ENCODE assay signal across 8 cellular contexts in genomic region chr17:36546418-36547093, GRCh38. TPM values are rescaled to one million over a fixed set of nuclear protein-coding genes. Genes with fewer than 3 reads are reported as not detected.
DNase-seq lines count a peak whose midpoint lies in the region; ATAC-seq and TF ChIP-seq lines count a peak whose summit lies in the region.

No MANE protein-coding gene starts in this region.

- no peak overlapping the region for H2AFZ ChIP-seq in HCT116 (ENCODE audit: low read depth, low read length, poor library complexity, severe bottlenecking)

- peaks cover 6% of the 10 kb centered on the region for H3K36me3 Mint-ChIP-seq in T-cell

- intact Hi-C loops in HCT116 (cut with micrococcal nuclease): loop anchor here (5.0 kb wide), 1 partner anchor 56 kb away; the partner anchor contains the start of gene MRM1

- ATAC-seq in HCT116 (no peak), T-cell (replicated peaks in 1 of 4) (no peak), GM18498 (IDR thresholded peaks at IDR 0.05; ENCODE audit: unreplicated experiment) (no peak)

- TF ChIP-seq CTCF in HCT116 (IDR thresholded peaks at IDR 0.05 in 2 of 3, conservative IDR thresholded peaks at IDR 0.05 in 1 of 3; ENCODE audit: borderline replicate concordance in 1 of 3, insufficient read depth in 1 of 3, low read depth in 2 of 3, low read length in 2 of 3) (no peak), fibroblast of the aortic adventitia (IDR thresholded peaks at IDR 0.05; ENCODE audit: insufficient read depth, low read length) (no peak)

- no peaks in the 10 kb centered on the region for H3K9me2 ChIP-seq in HCT116 (ENCODE audit: insufficient read depth)

- H3K79me2 ChIP-seq in HCT116 (ENCODE audit: insufficient read depth, low read length): peaks cover 77% of the 10 kb centered on the region

- peak overlapping the region; percentile 80 to 97 for H3K4me3 ChIP-seq in HCT116 (replicated peaks in 1 of 2; ENCODE audit: low read depth in 1 of 2, low read length in 2 of 2)
- peak overlapping the region; percentile 98 for H3K4me3 ChIP-seq in fibroblast of the aortic adventitia (ENCODE audit: low read depth, low read length)
- peak overlapping the region; percentile 80 to 88 (median 85) for H3K4me3 ChIP-seq in skeletal muscle tissue (ENCODE audit: low read length in 3 of 3)

- no peaks in the 10 kb centered on the region for H3K27me3 Mint-ChIP-seq in T-cell

- H3K9me3 ChIP-seq in HCT116 (ENCODE audit: control insufficient read depth in 1 of 2, insufficient read depth in 1 of 2, low read depth in 1 of 2, low read length in 2 of 2): no peaks in the 10 kb centered on the region
- H3K9me3 ChIP-seq in skeletal muscle tissue (ENCODE audit: control insufficient read depth in 3 of 3, low read length in 3 of 3): no peaks in the 10 kb centered on the region

- H3K4me1 ChIP-seq in HCT116 (ENCODE audit: control insufficient read depth in 1 of 2, insufficient read depth in 2 of 2, low read length in 2 of 2) (peaks cover 11 to 26% of the 10 kb centered on the region in 2 experiments; a peak in 3 of 4 replicates), skeletal muscle tissue (ENCODE audit: control insufficient read depth in 3 of 3, insufficient read depth in 3 of 3, low read length in 3 of 3) (peaks cover 30 to 40% (median 34%) of the 10 kb centered on the region in 3 donors)

- CTCF ChIA-PET in HCT116 (lab: Charles Lee): interaction anchor here (0.7 kb wide), 1 partner anchor 57 kb away, joined by 3 read pairs; no protein-coding TSS in a partner anchor
- CTCF ChIA-PET in T-cell (lab: Charles Lee): interaction anchor here in 1 of 2 donors (0.6 to 1.1 kb wide), 3 partner anchors 13 to 730 kb away, joined by 3 to 4 read pairs (median 4); no protein-coding TSS in a partner anchor

- H3K27ac ChIP-seq in HCT116 (ENCODE audit: low read depth, low read length): peak overlapping the region; percentile 86
- peak overlapping the region; percentile 100 for H3K27ac ChIP-seq in skeletal muscle tissue (ENCODE audit: low read depth, low read length)

- H3K27ac Mint-ChIP-seq in T-cell: peak overlapping the region; percentile 87 to 90

- H3K9ac ChIP-seq in HCT116 (ENCODE audit: low read length) (peak overlapping the region; percentile 95), skeletal muscle tissue (ENCODE audit: low read depth in 1 of 3, low read length in 3 of 3) (peak overlapping the region; percentile 81 to 97 (median 90))

- no peaks in the 10 kb centered on the region; the same call in 1 of the 2 replicates for H4K20me1 ChIP-seq in HCT116 (ENCODE audit: insufficient read depth)

- TSS peak; percentile 44 for BruUV-seq in HCT116 (replicated peaks; lab: Mats Ljungman, UMichigan)

- no peak for TF ChIP-seq POLR2A in HCT116 (IDR thresholded peaks at IDR 0.05; ENCODE audit: borderline replicate concordance, extremely low read depth, insufficient read depth, insufficient read length)

- H3K36me3 ChIP-seq in HCT116 (ENCODE audit: control insufficient read depth in 1 of 2, insufficient read depth in 2 of 2, low read length in 2 of 2) (peaks cover 0 to 6% of the 10 kb centered on the region in 2 experiments; a peak in 2 of 4 replicates), skeletal muscle tissue (ENCODE audit: control insufficient read depth in 3 of 3, insufficient read depth in 3 of 3, low read length in 3 of 3) (no peaks in the 10 kb centered on the region)

- H3K4me2 ChIP-seq in HCT116 (ENCODE audit: low read length): peak overlapping the region; percentile 97

- peak overlapping the region; percentile 87 to 96 (median 87) for H3K4me3 Mint-ChIP-seq in T-cell

- no peaks in the 10 kb centered on the region for H3K9me3 Mint-ChIP-seq in T-cell

- no peak for DNase-seq in HCT116 (ENCODE audit: low read depth, low spot score)
- DNase-seq in T-cell: no peak
- peak; percentile 8 for DNase-seq in fibroblast of the aortic adventitia (ENCODE audit: low read depth)
- no peak for DNase-seq in SHP77 treated with DMSO at 0.1 percent for 48 hours (lab: John Stamatoyannopoulos, UW)
- no peak for DNase-seq in activated CD4-positive, CD25-positive, alpha-beta regulatory T cell treated with anti-CD3 and anti-CD28 coated beads, Interleukin-2, amount 50 U/mL, for 72 hours
- DNase-seq in T-helper 9 cell: no peak

- H3K4me1 Mint-ChIP-seq in T-cell: peaks cover 48 to 57% (median 54%) of the 10 kb centered on the region in 3 donors

- H3K27me3 ChIP-seq in HCT116 (ENCODE audit: insufficient read depth, low read length) (no peaks in the 10 kb centered on the region), skeletal muscle tissue (ENCODE audit: control insufficient read depth in 3 of 3, insufficient read depth in 3 of 3, low read length in 3 of 3) (no peaks in the 10 kb centered on the region)

- POLR2A ChIA-PET in HCT116 (lab: Charles Lee) (no interaction called here), T-cell (lab: Charles Lee) (interaction anchor here in 1 of 2 donors (0.6 to 2.1 kb wide), 2 partner anchors 11 to 25 kb away, joined by 3 to 11 read pairs; partner anchors contain the start of genes MYO19 and PIGW)

- TF ChIP-seq RAD21 in HCT116 (IDR thresholded peaks at IDR 0.05; ENCODE audit: low read depth): no peak

- RAD21 ChIA-PET in HCT116 (lab: Charles Lee; ENCODE audit: low non-redundant PET in 1 of 2, low total read pairs in 2 of 2, uncharacterized antibody in 2 of 2, unreplicated experiment in 2 of 2): interaction anchor here in 1 of 2 experiments (1.2 kb wide), 1 partner anchor 55 kb away, joined by 5 read pairs; the partner anchor contains the start of gene MRM1

TF ChIP-seq in HCT116, 20 proteins besides CTCF, POLR2A, EP300 and RAD21 (continues in another document):
- no peak for TF ChIP-seq JUND (IDR thresholded peaks at IDR 0.05)
- no peak for TF ChIP-seq SRF (IDR thresholded peaks at IDR 0.05; ENCODE audit: low read depth)
- TF ChIP-seq, protein P1, sequence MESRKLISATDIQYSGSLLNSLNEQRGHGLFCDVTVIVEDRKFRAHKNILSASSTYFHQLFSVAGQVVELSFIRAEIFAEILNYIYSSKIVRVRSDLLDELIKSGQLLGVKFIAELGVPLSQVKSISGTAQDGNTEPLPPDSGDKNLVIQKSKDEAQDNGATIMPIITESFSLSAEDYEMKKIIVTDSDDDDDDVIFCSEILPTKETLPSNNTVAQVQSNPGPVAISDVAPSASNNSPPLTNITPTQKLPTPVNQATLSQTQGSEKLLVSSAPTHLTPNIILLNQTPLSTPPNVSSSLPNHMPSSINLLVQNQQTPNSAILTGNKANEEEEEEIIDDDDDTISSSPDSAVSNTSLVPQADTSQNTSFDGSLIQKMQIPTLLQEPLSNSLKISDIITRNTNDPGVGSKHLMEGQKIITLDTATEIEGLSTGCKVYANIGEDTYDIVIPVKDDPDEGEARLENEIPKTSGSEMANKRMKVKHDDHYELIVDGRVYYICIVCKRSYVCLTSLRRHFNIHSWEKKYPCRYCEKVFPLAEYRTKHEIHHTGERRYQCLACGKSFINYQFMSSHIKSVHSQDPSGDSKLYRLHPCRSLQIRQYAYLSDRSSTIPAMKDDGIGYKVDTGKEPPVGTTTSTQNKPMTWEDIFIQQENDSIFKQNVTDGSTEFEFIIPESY (IDR thresholded peaks at IDR 0.05; ENCODE audit: extremely low read depth, insufficient replicate concordance, low read length): no peak
- TF ChIP-seq FOSL1 (IDR thresholded peaks at IDR 0.05; ENCODE audit: low read depth): no peak
- TF ChIP-seq TCF7L2 (IDR thresholded peaks at IDR 0.05; ENCODE audit: borderline replicate concordance, extremely low read depth, insufficient read depth, insufficient read length): no peak
- TF ChIP-seq SP1 (IDR thresholded peaks at IDR 0.05; ENCODE audit: low read depth): no peak

RNA-seq across cellular contexts. Expression of gene GGNBP2, which starts 1.8 kb away (rescaled TPM):
- total RNA-seq in HCT116 (2021; ENCODE audit: unreplicated experiment) (58.2 TPM), T-cell (100 to 1,000 TPM; 105 to 190 (median 111) TPM), fibroblast of the aortic adventitia (ENCODE audit: low replicate concordance) (68.1 and 75.8 TPM in 2 replicates), skeletal muscle tissue (44.9 TPM)
- 59.0 and 65.3 TPM in 2 replicates for polyA plus RNA-seq in HCT116 (2012)

RNA-seq across cellular contexts. Expression of gene PIGW, which starts 11.8 kb away (rescaled TPM):
- total RNA-seq in HCT116 (2021; ENCODE audit: unreplicated experiment) (16.4 TPM), T-cell (1 to 10 TPM; 6.0 to 8.7 (median 6.5) TPM), fibroblast of the aortic adventitia (ENCODE audit: low replicate concordance) (6.4 and 12.7 TPM in 2 replicates), skeletal muscle tissue (4.7 TPM)
- 2.7 and 4.5 TPM in 2 replicates for polyA plus RNA-seq in HCT116 (2012)

RNA-seq across cellular contexts. Expression of gene MYO19, which starts 11.9 kb away (rescaled TPM):
- total RNA-seq in HCT116 (2021; ENCODE audit: unreplicated experiment): 167 TPM
- 103 and 104 TPM in 2 replicates for polyA plus RNA-seq in HCT116 (2012)
- 10 to 100 TPM; 73.1 to 80.8 (median 79.4) TPM for total RNA-seq in T-cell
- total RNA-seq in fibroblast of the aortic adventitia (ENCODE audit: low replicate concordance): 43.3 and 66.2 TPM in 2 replicates
- total RNA-seq in skeletal muscle tissue: 20.9 TPM

RNA-seq across cellular contexts. Expression of gene DHRS11, which starts 45.1 kb away (rescaled TPM):
- total RNA-seq in HCT116 (2021; ENCODE audit: unreplicated experiment) (21.5 TPM), T-cell (1 to 10 TPM; 2.6 to 9.7 (median 6.3) TPM), fibroblast of the aortic adventitia (ENCODE audit: low replicate concordance) (1.1 and 4.1 TPM in 2 replicates), skeletal muscle tissue (4.2 TPM)
- polyA plus RNA-seq in HCT116 (2012): 18.0 and 21.0 TPM in 2 replicates

RNA-seq across cellular contexts. Expression of gene MRM1, which starts 54.8 kb away (rescaled TPM):
- total RNA-seq in HCT116 (2021; ENCODE audit: unreplicated experiment): 14.5 TPM
- polyA plus RNA-seq in HCT116 (2012): 7.2 and 8.4 TPM in 2 replicates
- total RNA-seq in T-cell: 10 to 100 TPM in 3 of 5 donors, 1 to 10 TPM in 2; 2.3 to 18.2 (median 15.4) TPM
- total RNA-seq in fibroblast of the aortic adventitia (ENCODE audit: low replicate concordance): 2.3 and 4.3 TPM in 2 replicates
- total RNA-seq in skeletal muscle tissue: 4.2 TPM
